1 cellular context compared by ENCODE assay signal in the genomic region with DNA sequence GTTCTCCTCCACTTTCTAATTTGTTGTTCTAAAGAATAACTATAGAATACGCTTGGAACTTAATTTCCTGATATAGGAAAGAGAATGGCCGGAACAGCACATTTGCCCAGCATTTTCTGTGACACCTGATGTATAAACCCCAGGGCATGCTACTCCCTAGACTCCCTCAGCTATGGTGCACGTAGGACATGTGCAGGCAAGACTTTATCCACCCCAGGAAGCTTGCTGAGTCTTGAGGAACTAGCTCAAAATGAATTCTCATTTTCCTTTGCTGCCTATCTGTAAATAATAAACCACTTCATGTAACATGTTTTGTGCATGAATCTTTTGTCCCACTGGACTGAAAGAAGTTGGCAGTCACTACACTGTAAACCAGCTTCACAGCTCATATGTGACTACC.
TF ChIP-seq lines count a peak whose summit lies in the region.

No MANE protein-coding gene starts in this region.

TF ChIP-seq in H1, 55 proteins besides CTCF, POLR2A, EP300 and RAD21 (continued from another document):
- TF ChIP-seq ZNF274 (IDR thresholded peaks at IDR 0.05; ENCODE audit: borderline replicate concordance, extremely low read depth, low read length) = no peak
- TF ChIP-seq CHD2 (IDR thresholded peaks at IDR 0.05; ENCODE audit: low read length) = no peak
- no peak for TF ChIP-seq GTF2F1 (IDR thresholded peaks at IDR 0.05; ENCODE audit: borderline replicate concordance, low read depth, low read length)
- TF ChIP-seq MAFK (IDR thresholded peaks at IDR 0.05; ENCODE audit: low read depth, low read length) = no peak
- TF ChIP-seq RXRA (IDR thresholded peaks at IDR 0.05; ENCODE audit: insufficient read depth, low read depth, low read length) = no peak
- no peak for TF ChIP-seq HDAC6 (IDR thresholded peaks at IDR 0.05; ENCODE audit: low read depth, low read length)
- TF ChIP-seq, protein P1, sequence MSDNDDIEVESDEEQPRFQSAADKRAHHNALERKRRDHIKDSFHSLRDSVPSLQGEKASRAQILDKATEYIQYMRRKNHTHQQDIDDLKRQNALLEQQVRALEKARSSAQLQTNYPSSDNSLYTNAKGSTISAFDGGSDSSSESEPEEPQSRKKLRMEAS (IDR thresholded peaks at IDR 0.05) = no peak
- TF ChIP-seq, protein P2, sequence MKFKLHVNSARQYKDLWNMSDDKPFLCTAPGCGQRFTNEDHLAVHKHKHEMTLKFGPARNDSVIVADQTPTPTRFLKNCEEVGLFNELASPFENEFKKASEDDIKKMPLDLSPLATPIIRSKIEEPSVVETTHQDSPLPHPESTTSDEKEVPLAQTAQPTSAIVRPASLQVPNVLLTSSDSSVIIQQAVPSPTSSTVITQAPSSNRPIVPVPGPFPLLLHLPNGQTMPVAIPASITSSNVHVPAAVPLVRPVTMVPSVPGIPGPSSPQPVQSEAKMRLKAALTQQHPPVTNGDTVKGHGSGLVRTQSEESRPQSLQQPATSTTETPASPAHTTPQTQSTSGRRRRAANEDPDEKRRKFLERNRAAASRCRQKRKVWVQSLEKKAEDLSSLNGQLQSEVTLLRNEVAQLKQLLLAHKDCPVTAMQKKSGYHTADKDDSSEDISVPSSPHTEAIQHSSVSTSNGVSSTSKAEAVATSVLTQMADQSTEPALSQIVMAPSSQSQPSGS (IDR thresholded peaks at IDR 0.05; ENCODE audit: low read length) = no peak
- no peak for TF ChIP-seq CEBPB (IDR thresholded peaks at IDR 0.05; ENCODE audit: low read depth, low read length)
- TF ChIP-seq BCL11A (IDR thresholded peaks at IDR 0.05; ENCODE audit: low read depth in 2 of 2, low read length in 2 of 2) = no peak
- no peak for TF ChIP-seq NANOG (IDR thresholded peaks at IDR 0.05; ENCODE audit: insufficient read depth, low read depth, low read length, poor library complexity, severe bottlenecking)
- TF ChIP-seq SP1 (IDR thresholded peaks at IDR 0.05; ENCODE audit: low read depth, low read length) = no peak
- no peak for TF ChIP-seq PHF8 (conservative IDR thresholded peaks at IDR 0.05; ENCODE audit: low read depth, low read length)
- no peak for TF ChIP-seq BRCA1 (IDR thresholded peaks at IDR 0.05; ENCODE audit: low read depth, low read length)
